16 cellular contexts compared by ENCODE assay signal in genomic region chr10:7813481-7813880, GRCh38.
"Had no signal": no experiment of that assay in that cellular context is flagged by ENCODE, and none has a peak within 500 bp of the region (broad histone marks: within the 10 kb centered on the region; RNA-seq: fewer than 3 reads in every experiment).

No MANE protein-coding gene starts in this region.

- H3K4me2 ChIP-seq: neural progenitor cell had no signal

- H3K4me1 ChIP-seq: neural progenitor cell, pancreas, tibial artery had no signal

- H3K36me3 Mint-ChIP-seq: neural progenitor cell had no signal

- H3K9ac ChIP-seq: neural progenitor cell had no signal

- H3K27me3 ChIP-seq: pancreas, vagina had no signal

- H3K27ac Mint-ChIP-seq: neural progenitor cell; stimulated activated effector memory CD8-positive, alpha-beta T cell treated with anti-CD3 and anti-CD28 coated beads, Interleukin-12 subunit alpha, Interleukin-12 subunit beta, amount 100 ng/mL, for 72 hours had no signal

- H3K4me3 ChIP-seq: coronary artery, neural progenitor cell, pancreas, skin epidermis, tibial artery, vagina had no signal

- H3K36me3 ChIP-seq: neural progenitor cell, pancreas had no signal

- H3K9me3 ChIP-seq: pancreas, tibial artery, vagina had no signal

- H3K9me3 Mint-ChIP-seq: neural progenitor cell; stimulated activated effector memory CD8-positive, alpha-beta T cell treated with anti-CD3 and anti-CD28 coated beads, Interleukin-12 subunit alpha, Interleukin-12 subunit beta, amount 100 ng/mL, for 72 hours had no signal

- H3K4me3 Mint-ChIP-seq: neural progenitor cell; stimulated activated effector memory CD8-positive, alpha-beta T cell treated with anti-CD3 and anti-CD28 coated beads, Interleukin-12 subunit alpha, Interleukin-12 subunit beta, amount 100 ng/mL, for 72 hours had no signal

- H2AFZ ChIP-seq: neural progenitor cell had no signal

- H3K27ac ChIP-seq: coronary artery, epithelial cell of prostate, neural progenitor cell, pancreas, skin epidermis, tibial artery, vagina had no signal

- DNase-seq: activated CD4-positive, alpha-beta T cell treated with anti-CD3 and anti-CD28 coated beads, Interleukin-2, amount 50 U/mL, for 1 hour; activated CD4-positive, CD25-positive, alpha-beta regulatory T cell; activated naive CD4-positive, alpha-beta T cell treated with anti-CD3 and anti-CD28 coated beads, Interleukin-2, amount 50 U/mL, for 16 hours; central memory CD4-positive, alpha-beta T cell; effector CD8-positive, alpha-beta T cell; hippocampal formation; kidney glomerular epithelial cell; pancreas; retina; tibial artery had no signal
